In genomic region chr1:41955461-41956159, GRCh38 we compare ENCODE assay signal across 9 cellular contexts. TPM values are rescaled to one million over a fixed set of nuclear protein-coding genes. Genes with fewer than 3 reads are reported as not detected.
DNase-seq lines count a peak whose midpoint lies in the region; ATAC-seq and TF ChIP-seq lines count a peak whose summit lies in the region.
"Had no signal": no experiment of that assay in that cellular context is flagged by ENCODE, and none has a peak within 500 bp of the region (broad histone marks: within the 10 kb centered on the region; RNA-seq: fewer than 3 reads in every experiment).

No MANE protein-coding gene starts in this region.

- no peak for TF ChIP-seq CTCF in RWPE2 (IDR thresholded peaks at IDR 0.05; ENCODE audit: poor library complexity, severe bottlenecking)

- CTCF ChIA-PET in activated CD4-positive, alpha-beta T cell treated with anti-CD3 and anti-CD28 coated beads for 36 hours (lab: Charles Lee), result interaction anchor here (0.6 kb wide), 1 partner anchor 145 kb away, joined by 3 read pairs; no protein-coding TSS in a partner anchor

- H3K4me3 ChIP-seq in RWPE2 (ENCODE audit: severe bottlenecking), result no peak overlapping the region

- H3K27me3 Mint-ChIP-seq in activated CD4-positive, alpha-beta T cell treated with anti-CD3 and anti-CD28 coated beads for 36 hours, result no peaks in the 10 kb centered on the region

- H3K9me3 ChIP-seq in RWPE2 (ENCODE audit: severe bottlenecking), result no peaks in the 10 kb centered on the region

- H3K36me3 ChIP-seq in RWPE2 (ENCODE audit: low read depth), result no peaks in the 10 kb centered on the region

- no peaks in the 10 kb centered on the region for H3K27me3 ChIP-seq in RWPE2 (ENCODE audit: insufficient read depth, poor library complexity, severe bottlenecking)

- H3K4me1 Mint-ChIP-seq in activated CD4-positive, alpha-beta T cell treated with anti-CD3 and anti-CD28 coated beads for 36 hours, result peaks cover 28% of the 10 kb centered on the region

- H3K27ac ChIP-seq in RWPE2 (ENCODE audit: poor library complexity, severe bottlenecking), result peak overlapping the region; percentile 98

- peaks cover 49% of the 10 kb centered on the region for H3K4me1 ChIP-seq in RWPE2 (ENCODE audit: insufficient read depth, poor library complexity, severe bottlenecking)

- intact Hi-C loops in activated CD4-positive, alpha-beta T cell treated with anti-CD3 and anti-CD28 coated beads for 36 hours (cut with DNase I, micrococcal nuclease), result no loop called here

- ATAC-seq in activated CD4-positive, alpha-beta T cell treated with anti-CD3 and anti-CD28 coated beads for 36 hours, result peak; percentile 74
- ATAC-seq in HG03139 (IDR thresholded peaks at IDR 0.05; ENCODE audit: unreplicated experiment), result peak; percentile 73
- ATAC-seq in RWPE2 (ENCODE audit: low read depth), result peak; percentile 81
- no peak for ATAC-seq in GM21360 (IDR thresholded peaks at IDR 0.05; ENCODE audit: unreplicated experiment)
- ATAC-seq in HG02852 (IDR thresholded peaks at IDR 0.05; ENCODE audit: unreplicated experiment), result no peak

- peak; percentile 21 for DNase-seq in activated CD4-positive, alpha-beta T cell treated with anti-CD3 and anti-CD28 coated beads for 36 hours
- no peak for DNase-seq in activated CD4-positive, alpha-beta T cell treated with anti-CD3 and anti-CD28 coated beads for 1 hour
- peak; percentile 75 for DNase-seq in RWPE2 (ENCODE audit: low spot score)
- DNase-seq in iris pigment epithelial cell (ENCODE audit: low read depth), result peak; percentile 92
- DNase-seq in OCI-M1 (lab: John Stamatoyannopoulos, UW), result no peak

- no peak overlapping the region for H3K4me3 Mint-ChIP-seq in activated CD4-positive, alpha-beta T cell treated with anti-CD3 and anti-CD28 coated beads for 36 hours
- H3K4me3 Mint-ChIP-seq: CD4-positive, CD25-positive, alpha-beta regulatory T cell had no signal

- H3K27ac Mint-ChIP-seq in activated CD4-positive, alpha-beta T cell treated with anti-CD3 and anti-CD28 coated beads for 36 hours, result peak overlapping the region; percentile 47

- peaks cover 13% of the 10 kb centered on the region for H3K9me3 Mint-ChIP-seq in activated CD4-positive, alpha-beta T cell treated with anti-CD3 and anti-CD28 coated beads for 36 hours (ENCODE audit: low read depth)

- POLR2A ChIA-PET in activated CD4-positive, alpha-beta T cell treated with anti-CD3 and anti-CD28 coated beads for 36 hours (lab: Charles Lee), result no interaction called here

- peaks cover 16% of the 10 kb centered on the region for H3K36me3 Mint-ChIP-seq in activated CD4-positive, alpha-beta T cell treated with anti-CD3 and anti-CD28 coated beads for 36 hours (ENCODE audit: low read depth)
- H3K36me3 Mint-ChIP-seq: CD4-positive, CD25-positive, alpha-beta regulatory T cell had no signal

RNA-seq across cellular contexts. Expression of gene HIVEP3, which starts 36.9 kb away (rescaled TPM):
- 10 to 100 TPM; 29.4 to 39.6 TPM for total RNA-seq in activated CD4-positive, alpha-beta T cell treated with anti-CD3 and anti-CD28 coated beads for 36 hours

Comparison
In these comparisons a context has a peak if more than half of its experiments do, and no peak if none do; other contexts are left out.
1. DNase-seq: peak in activated CD4-positive, alpha-beta T cell treated with anti-CD3 and anti-CD28 coated beads for 36 hours (single experiment), RWPE2 (single experiment) and iris pigment epithelial cell (single experiment); none in activated CD4-positive, alpha-beta T cell treated with anti-CD3 and anti-CD28 coated beads for 1 hour (single experiment) and OCI-M1 (single experiment).
2. ATAC-seq: peak in activated CD4-positive, alpha-beta T cell treated with anti-CD3 and anti-CD28 coated beads for 36 hours (single experiment), HG03139 (single experiment) and RWPE2 (single experiment); none in GM21360 (single experiment) and HG02852 (single experiment).